8 cellular contexts compared by ENCODE assay signal in genomic region chr1:153545067-153546055, GRCh38. TPM values are rescaled to one million over a fixed set of nuclear protein-coding genes. Genes with fewer than 3 reads are reported as not detected.
A peak's percentile ranks its signal among the peaks of the same experiment; 100 is the strongest.
DNase-seq lines count a peak whose midpoint lies in the region; ATAC-seq and TF ChIP-seq lines count a peak whose summit lies in the region.

TSS of gene S100A4 (minus strand) at chr1:153545806. CDS start at chr1:153544794, 1,012 bp downstream.

- peak; percentile 72 for DNase-seq in GM10266 (ENCODE audit: extremely low spot score)
- peak; percentile 93 for DNase-seq in HPDE6-E6E7 (ENCODE audit: extremely low spot score)
- peak; percentile 94 for DNase-seq in NOMO-1 treated with dmso at 0.1 percent for 144 hours (lab: John Stamatoyannopoulos, UW; ENCODE audit: unreplicated experiment)
- DNase-seq in endodermal cell = peak; percentile 98
- DNase-seq in mesothelial cell of epicardium (ENCODE audit: low spot score in 2 of 2, unreplicated experiment in 2 of 2) = peak; percentile 85 to 94
- DNase-seq in stimulated activated CD8-positive, alpha-beta memory T cell treated with anti-CD3 and anti-CD28 coated beads, Interleukin-15, amount 100 ng/mL, for 4 hours (ENCODE audit: low read depth in 2 of 2) = peak; percentile 79 to 85

- H3K27me3 ChIP-seq in endodermal cell (ENCODE audit: control insufficient read depth, insufficient read depth, low read length, poor library complexity, severe bottlenecking) = no peaks in the 10 kb centered on the region

- H3K4me3 Mint-ChIP-seq in endodermal cell (peak within 1 kb of the TSS; percentile 34), mesothelial cell of epicardium (peak within 1 kb of the TSS; percentile 58)

- H3K27me3 Mint-ChIP-seq in endodermal cell (ENCODE audit: insufficient read depth) (peaks cover 4% of the 10 kb centered on the region), mesothelial cell of epicardium (ENCODE audit: low read depth) (no peaks in the 10 kb centered on the region)

- peak within 1 kb of the TSS; percentile 30 for H3K9ac ChIP-seq in endodermal cell (ENCODE audit: extremely low read depth, low read length, poor library complexity, severe bottlenecking)

- H3K4me1 ChIP-seq in endodermal cell (ENCODE audit: control insufficient read depth, insufficient read depth, low read length) = peaks cover 12% of the 10 kb centered on the region

- H3K9me3 ChIP-seq in endodermal cell (ENCODE audit: control insufficient read depth, low read length) = no peaks in the 10 kb centered on the region

- POLR2A ChIA-PET in activated CD8-positive, alpha-beta memory T cell treated with anti-CD3 and anti-CD28 coated beads for 36 hours (lab: Charles Lee) = interaction anchor here (1.6 to 3.7 kb wide), 5 partner anchors 10 to 89 kb away, joined by 6 to 29 read pairs (median 17); partner anchors contain the start of genes CHTOP and S100A6

- no peaks in the 10 kb centered on the region for H3K36me3 ChIP-seq in endodermal cell (ENCODE audit: control insufficient read depth, insufficient read depth, low read length)

- WGBS in endodermal cell (ENCODE audit: insufficient coverage in 1 of 2, insufficient read length in 1 of 2), 2 experiments = 72 to 74% methylated on average over 16 to 18 of the region's 19 CpGs

- H3K9me3 Mint-ChIP-seq in endodermal cell (no peaks in the 10 kb centered on the region), mesothelial cell of epicardium (no peaks in the 10 kb centered on the region)

- peak within 1 kb of the TSS; percentile 59 for H3K27ac ChIP-seq in endodermal cell (ENCODE audit: low read depth, low read length)

- peak within 1 kb of the TSS; percentile 91 for H3K27ac Mint-ChIP-seq in endodermal cell
- peak within 1 kb of the TSS; percentile 99 for H3K27ac Mint-ChIP-seq in mesothelial cell of epicardium

- H3K36me3 Mint-ChIP-seq in endodermal cell (ENCODE audit: low read depth) = no peaks in the 10 kb centered on the region
- H3K36me3 Mint-ChIP-seq in mesothelial cell of epicardium = no peaks in the 10 kb centered on the region

- no peak for ATAC-seq in GM18498 (IDR thresholded peaks at IDR 0.05; ENCODE audit: unreplicated experiment)

- H3K4me1 Mint-ChIP-seq in endodermal cell (peaks cover 18% of the 10 kb centered on the region), mesothelial cell of epicardium (peaks cover 79% of the 10 kb centered on the region)

- TF ChIP-seq CTCF in GM10266 (IDR thresholded peaks at IDR 0.05; ENCODE audit: control insufficient read depth, insufficient read depth, low read depth, missing control alignments) (no peak), endodermal cell (conservative IDR thresholded peaks at IDR 0.05) (no peak), mesothelial cell of epicardium (IDR thresholded peaks at IDR 0.05; ENCODE audit: unreplicated experiment) (no peak)

- H3K4me3 ChIP-seq in endodermal cell (ENCODE audit: low read length) = no peak within 1 kb of the TSS

- CTCF ChIA-PET in activated CD8-positive, alpha-beta memory T cell treated with anti-CD3 and anti-CD28 coated beads for 36 hours (lab: Charles Lee) = interaction anchor here (1.3 to 4.5 kb wide), 6 partner anchors 12 to 36 kb away, joined by 4 to 66 read pairs (median 12); partner anchors contain the start of gene S100A6

RNA-seq across cellular contexts. Expression of gene S100A4, which starts in this region (rescaled TPM):
- 100 to 1,000 TPM; 125 TPM for total RNA-seq in activated CD8-positive, alpha-beta memory T cell treated with anti-CD3 and anti-CD28 coated beads for 36 hours
- total RNA-seq in endodermal cell (1 to 10 TPM; 4.9 to 6.2 TPM), mesothelial cell of epicardium (7.8 to 12.7 TPM (median 10.2 TPM) in 3 replicates)
- 24.8 TPM for polyA plus RNA-seq in endodermal cell (2013, experiment 1 of 2)
- polyA plus RNA-seq in endodermal cell (2013, experiment 2 of 2) = 24.1 TPM
